ENCODE assay signal across 11 cellular contexts in genomic region chr1:99599678-99600175, GRCh38. TPM values are rescaled to one million over a fixed set of nuclear protein-coding genes. Genes with fewer than 3 reads are reported as not detected.
A peak's percentile ranks its signal among the peaks of the same experiment; 100 is the strongest.
DNase-seq lines count a peak whose midpoint lies in the region; ATAC-seq and TF ChIP-seq lines count a peak whose summit lies in the region.
"Had no signal": no experiment of that assay in that cellular context is flagged by ENCODE, and none has a peak within 500 bp of the region (broad histone marks: within the 10 kb centered on the region; RNA-seq: fewer than 3 reads in every experiment).

No MANE protein-coding gene starts in this region.

- H3K36me3 Mint-ChIP-seq in T-cell, result no peaks in the 10 kb centered on the region

- H3K4me3 Mint-ChIP-seq in T-cell, result no peak overlapping the region
- H3K4me3 Mint-ChIP-seq: nephron had no signal

- no peaks in the 10 kb centered on the region for H3K9me3 Mint-ChIP-seq in T-cell

- H3K27me3 ChIP-seq in left ventricle myocardium inferior (ENCODE audit: low read depth), result no peaks in the 10 kb centered on the region
- no peaks in the 10 kb centered on the region for H3K27me3 ChIP-seq in skeletal muscle satellite cell (ENCODE audit: control insufficient read depth, insufficient read depth, low read length)

- no peak overlapping the region for H3K9ac ChIP-seq in skeletal muscle satellite cell (ENCODE audit: low read depth, low read length)

- peaks cover 0 to 4% (median 0%) of the 10 kb centered on the region in 3 donors for H3K4me1 Mint-ChIP-seq in T-cell

- H3K9me3 ChIP-seq in left ventricle myocardium inferior (replicated peaks) (no peaks in the 10 kb centered on the region), skeletal muscle satellite cell (replicated peaks; ENCODE audit: low read length) (no peaks in the 10 kb centered on the region)

- ATAC-seq in T-cell (replicated peaks in 1 of 4), result no peak

- H3K4me2 ChIP-seq in skeletal muscle satellite cell (ENCODE audit: low read length), result peak overlapping the region; percentile 32

- DNase-seq in HCEC 1CT, result peak; percentile 88
- peak; percentile 96 for DNase-seq in amniotic epithelial cell (ENCODE audit: low read depth)
- peak; percentile 33 for DNase-seq in left ventricle myocardium inferior
- DNase-seq in cerebellum (ENCODE audit: low spot score), result no peak
- no peak for DNase-seq in NCI-H1436 treated with DMSO at 0.1 percent for 48 hours (lab: John Stamatoyannopoulos, UW)
- no peak for DNase-seq in T-cell
- no peak for DNase-seq in stimulated activated CD8-positive, alpha-beta memory T cell treated with anti-CD3 and anti-CD28 coated beads, Interleukin-4, amount 100 ng/mL, for 48 hours
- DNase-seq: effector memory CD4-positive, alpha-beta T cell; NCI-H1105 treated with DMSO at 0.1 percent for 48 hours had no signal

- H3K27me3 Mint-ChIP-seq in T-cell, result peaks cover 0 to 3% of the 10 kb centered on the region in 2 donors

- intact Hi-C loops in left ventricle myocardium inferior (cut with micrococcal nuclease), result no loop called here

- CTCF ChIA-PET in T-cell (lab: Charles Lee), result no interaction called here

- POLR2A ChIA-PET in T-cell (lab: Charles Lee), result no interaction called here

- H3K27ac Mint-ChIP-seq in T-cell, result no peak overlapping the region
- H3K27ac Mint-ChIP-seq: nephron had no signal

- H3K4me3 ChIP-seq in left ventricle myocardium inferior (no peak overlapping the region), skeletal muscle satellite cell (ENCODE audit: low read length) (no peak overlapping the region)

- peak overlapping the region; percentile 69 for H3K27ac ChIP-seq in left ventricle myocardium inferior (replicated peaks)

- peaks cover 53% of the 10 kb centered on the region for H3K4me1 ChIP-seq in left ventricle myocardium inferior
- H3K4me1 ChIP-seq in skeletal muscle satellite cell (ENCODE audit: control insufficient read depth, insufficient read depth, low read length), result peaks cover 25% of the 10 kb centered on the region

- no peak for TF ChIP-seq CTCF in left ventricle myocardium inferior (IDR thresholded peaks at IDR 0.05; ENCODE audit: borderline replicate concordance)

- H3K36me3 ChIP-seq in left ventricle myocardium inferior, result no peaks in the 10 kb centered on the region
- H3K36me3 ChIP-seq in skeletal muscle satellite cell (ENCODE audit: insufficient read depth, low read length), result no peaks in the 10 kb centered on the region

RNA-seq across cellular contexts. Expression of gene PALMD, which starts 46.2 kb away (rescaled TPM):
- total RNA-seq in left ventricle myocardium inferior, result 123 TPM
- 2.0 and 3.7 TPM in 2 replicates for total RNA-seq in skeletal muscle satellite cell (2012; rRNA removed)
- 6.1 TPM for total RNA-seq in cerebellum
- under 1 TPM in 1 of 5 donors, not detected in 4; 0.15 TPM for total RNA-seq in T-cell

Comparison
In these comparisons a context has a peak if more than half of its experiments do, and no peak if none do; other contexts are left out.
1. DNase-seq: peak in HCEC 1CT (single experiment), amniotic epithelial cell (single experiment) and left ventricle myocardium inferior (single experiment); none in cerebellum (single experiment), NCI-H1436 treated with DMSO at 0.1 percent for 48 hours (single experiment), T-cell (0 of 34) and stimulated activated CD8-positive, alpha-beta memory T cell treated with anti-CD3 and anti-CD28 coated beads, Interleukin-4, amount 100 ng/mL, for 48 hours (single experiment).
2. RNA of gene PALMD, which starts 46.2 kb away (total RNA-seq): 123 TPM in left ventricle myocardium inferior (single experiment); 6.1 TPM in cerebellum (single experiment) and 0.15 TPM in T-cell; every median in the first group is over 10 times any median in the second.